ENCODE assay signal across 1 cellular context in the genomic region with DNA sequence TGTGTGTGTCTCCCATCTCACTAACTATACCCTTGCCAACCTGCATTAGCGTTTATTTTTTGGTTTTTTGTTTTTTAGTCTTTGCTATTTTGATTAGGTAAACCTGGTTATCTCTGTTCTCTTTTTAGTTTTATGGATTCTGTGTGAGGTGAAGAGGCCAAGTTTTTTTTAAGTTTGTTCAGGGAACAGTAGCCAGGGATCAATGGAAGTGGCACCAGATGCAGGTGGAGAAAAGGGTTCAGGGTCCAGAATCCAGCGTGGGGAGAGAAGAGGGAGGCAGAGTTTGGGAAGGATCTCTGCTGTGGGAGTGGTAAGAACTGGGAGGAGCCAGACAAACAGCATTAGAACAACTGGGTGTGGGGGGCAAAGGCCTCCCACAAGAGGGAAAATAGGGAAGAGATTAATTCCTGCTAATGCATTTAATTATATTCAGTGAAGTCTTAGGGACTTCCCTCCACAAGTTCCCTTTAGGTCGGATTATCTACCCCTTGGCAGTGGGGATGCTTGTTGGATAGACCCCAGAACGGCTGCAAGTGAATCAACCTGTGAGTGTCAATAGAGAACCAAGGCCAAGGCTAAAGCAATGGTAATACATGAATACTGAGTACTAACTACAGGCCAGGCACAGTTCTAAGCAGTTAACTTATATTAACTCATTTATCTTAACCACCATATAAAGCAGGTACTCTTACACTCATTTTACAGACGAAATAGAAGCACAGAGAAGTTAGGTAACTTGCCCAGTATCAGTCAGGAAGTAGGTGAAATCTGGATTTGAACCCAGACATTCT.
TF ChIP-seq lines count a peak whose summit lies in the region.

No MANE protein-coding gene starts in this region.

TF ChIP-seq in HepG2, 621 proteins besides CTCF, POLR2A, EP300 and RAD21 (continued from another document and continues in another):
- TF ChIP-seq ZBTB49 (CRISPR knock-in tag; IDR thresholded peaks at IDR 0.05; ENCODE audit: borderline replicate concordance) (no peak), ZNF83 (CRISPR knock-in tag; IDR thresholded peaks at IDR 0.05; ENCODE audit: borderline replicate concordance) (no peak), POGK (CRISPR knock-in tag; conservative IDR thresholded peaks at IDR 0.05) (no peak), LBX2 (CRISPR knock-in tag; IDR thresholded peaks at IDR 0.05; ENCODE audit: borderline replicate concordance) (no peak), ZNF274 (CRISPR knock-in tag; IDR thresholded peaks at IDR 0.05) (no peak), ZNF749 (CRISPR knock-in tag; IDR thresholded peaks at IDR 0.05; ENCODE audit: borderline replicate concordance) (no peak), JARID2 (CRISPR knock-in tag; IDR thresholded peaks at IDR 0.05; ENCODE audit: insufficient replicate concordance) (no peak), REL (CRISPR knock-in tag; conservative IDR thresholded peaks at IDR 0.05) (no peak), ATF1 (CRISPR knock-in tag; IDR thresholded peaks at IDR 0.05) (0 out of 2 replicates have a peak, but pooled peaks have one; percentile 56), ZNF24 (IDR thresholded peaks at IDR 0.05) (no peak), ZNF563 (CRISPR knock-in tag; IDR thresholded peaks at IDR 0.05) (no peak), ZNF354B (CRISPR knock-in tag; IDR thresholded peaks at IDR 0.05) (no peak), ZNF296 (CRISPR knock-in tag; conservative IDR thresholded peaks at IDR 0.05) (no peak), PHF8 (CRISPR knock-in tag; IDR thresholded peaks at IDR 0.05) (no peak), ZNF740 (CRISPR knock-in tag; IDR thresholded peaks at IDR 0.05) (no peak), PRPF4 (IDR thresholded peaks at IDR 0.05; ENCODE audit: low read depth, low read length, poor library complexity, severe bottlenecking) (no peak), ZNF609 (CRISPR knock-in tag; IDR thresholded peaks at IDR 0.05; ENCODE audit: borderline replicate concordance) (peak; percentile 78; the same call in 1 of the 2 replicates), ZEB1 (IDR thresholded peaks at IDR 0.05; ENCODE audit: insufficient replicate concordance, low read depth) (peak; percentile 35), ZNF512B (CRISPR knock-in tag; IDR thresholded peaks at IDR 0.05; ENCODE audit: borderline replicate concordance) (no peak), NR2F1 (CRISPR knock-in tag; IDR thresholded peaks at IDR 0.05) (peak; percentile 62 to 67), NRL (CRISPR knock-in tag; IDR thresholded peaks at IDR 0.05; ENCODE audit: borderline replicate concordance) (no peak), KLF12 (CRISPR knock-in tag; IDR thresholded peaks at IDR 0.05; ENCODE audit: borderline replicate concordance) (no peak; the same call in 1 of the 2 replicates), ZNF225 (CRISPR knock-in tag; IDR thresholded peaks at IDR 0.05) (no peak), SAP130 (CRISPR knock-in tag; IDR thresholded peaks at IDR 0.05; ENCODE audit: low read depth) (peak; percentile 56), FOSL2 (CRISPR knock-in tag; IDR thresholded peaks at IDR 0.05) (peak; percentile 23; the same call in 1 of the 2 replicates), KAT2B (IDR thresholded peaks at IDR 0.05; ENCODE audit: borderline replicate concordance, low read depth, low read length) (no peak), ZNF644 (CRISPR knock-in tag; IDR thresholded peaks at IDR 0.05; ENCODE audit: low read depth) (peak; percentile 72; the same call in 1 of the 2 replicates), NAIF1 (CRISPR knock-in tag; IDR thresholded peaks at IDR 0.05; ENCODE audit: borderline replicate concordance) (no peak), NR2F6 (IDR thresholded peaks at IDR 0.05) (peak; percentile 88), NR2F6 (CRISPR knock-in tag; IDR thresholded peaks at IDR 0.05) (peak; percentile 82)
- TF ChIP-seq, protein P1, sequence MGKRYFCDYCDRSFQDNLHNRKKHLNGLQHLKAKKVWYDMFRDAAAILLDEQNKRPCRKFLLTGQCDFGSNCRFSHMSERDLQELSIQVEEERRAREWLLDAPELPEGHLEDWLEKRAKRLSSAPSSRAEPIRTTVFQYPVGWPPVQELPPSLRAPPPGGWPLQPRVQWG (CRISPR knock-in tag; IDR thresholded peaks at IDR 0.05; ENCODE audit: borderline replicate concordance, low read depth): no peak
- TF ChIP-seq, protein P2, sequence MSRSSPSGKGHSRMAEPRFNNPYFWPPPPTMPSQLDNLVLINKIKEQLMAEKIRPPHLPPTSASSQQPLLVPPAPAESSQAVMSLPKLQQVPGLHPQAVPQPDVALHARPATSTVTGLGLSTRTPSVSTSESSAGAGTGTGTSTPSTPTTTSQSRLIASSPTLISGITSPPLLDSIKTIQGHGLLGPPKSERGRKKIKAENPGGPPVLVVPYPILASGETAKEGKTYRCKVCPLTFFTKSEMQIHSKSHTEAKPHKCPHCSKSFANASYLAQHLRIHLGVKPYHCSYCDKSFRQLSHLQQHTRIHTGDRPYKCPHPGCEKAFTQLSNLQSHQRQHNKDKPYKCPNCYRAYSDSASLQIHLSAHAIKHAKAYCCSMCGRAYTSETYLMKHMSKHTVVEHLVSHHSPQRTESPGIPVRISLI (CRISPR knock-in tag; IDR thresholded peaks at IDR 0.05; ENCODE audit: borderline replicate concordance): peak; percentile 96
- TF ChIP-seq, protein P3, sequence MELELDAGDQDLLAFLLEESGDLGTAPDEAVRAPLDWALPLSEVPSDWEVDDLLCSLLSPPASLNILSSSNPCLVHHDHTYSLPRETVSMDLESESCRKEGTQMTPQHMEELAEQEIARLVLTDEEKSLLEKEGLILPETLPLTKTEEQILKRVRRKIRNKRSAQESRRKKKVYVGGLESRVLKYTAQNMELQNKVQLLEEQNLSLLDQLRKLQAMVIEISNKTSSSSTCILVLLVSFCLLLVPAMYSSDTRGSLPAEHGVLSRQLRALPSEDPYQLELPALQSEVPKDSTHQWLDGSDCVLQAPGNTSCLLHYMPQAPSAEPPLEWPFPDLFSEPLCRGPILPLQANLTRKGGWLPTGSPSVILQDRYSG (CRISPR knock-in tag; IDR thresholded peaks at IDR 0.05): no peak
- TF ChIP-seq, protein P4, sequence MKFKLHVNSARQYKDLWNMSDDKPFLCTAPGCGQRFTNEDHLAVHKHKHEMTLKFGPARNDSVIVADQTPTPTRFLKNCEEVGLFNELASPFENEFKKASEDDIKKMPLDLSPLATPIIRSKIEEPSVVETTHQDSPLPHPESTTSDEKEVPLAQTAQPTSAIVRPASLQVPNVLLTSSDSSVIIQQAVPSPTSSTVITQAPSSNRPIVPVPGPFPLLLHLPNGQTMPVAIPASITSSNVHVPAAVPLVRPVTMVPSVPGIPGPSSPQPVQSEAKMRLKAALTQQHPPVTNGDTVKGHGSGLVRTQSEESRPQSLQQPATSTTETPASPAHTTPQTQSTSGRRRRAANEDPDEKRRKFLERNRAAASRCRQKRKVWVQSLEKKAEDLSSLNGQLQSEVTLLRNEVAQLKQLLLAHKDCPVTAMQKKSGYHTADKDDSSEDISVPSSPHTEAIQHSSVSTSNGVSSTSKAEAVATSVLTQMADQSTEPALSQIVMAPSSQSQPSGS (CRISPR knock-in tag; IDR thresholded peaks at IDR 0.05): peak; percentile 17; the same call in 1 of the 2 replicates
- TF ChIP-seq, protein P5, sequence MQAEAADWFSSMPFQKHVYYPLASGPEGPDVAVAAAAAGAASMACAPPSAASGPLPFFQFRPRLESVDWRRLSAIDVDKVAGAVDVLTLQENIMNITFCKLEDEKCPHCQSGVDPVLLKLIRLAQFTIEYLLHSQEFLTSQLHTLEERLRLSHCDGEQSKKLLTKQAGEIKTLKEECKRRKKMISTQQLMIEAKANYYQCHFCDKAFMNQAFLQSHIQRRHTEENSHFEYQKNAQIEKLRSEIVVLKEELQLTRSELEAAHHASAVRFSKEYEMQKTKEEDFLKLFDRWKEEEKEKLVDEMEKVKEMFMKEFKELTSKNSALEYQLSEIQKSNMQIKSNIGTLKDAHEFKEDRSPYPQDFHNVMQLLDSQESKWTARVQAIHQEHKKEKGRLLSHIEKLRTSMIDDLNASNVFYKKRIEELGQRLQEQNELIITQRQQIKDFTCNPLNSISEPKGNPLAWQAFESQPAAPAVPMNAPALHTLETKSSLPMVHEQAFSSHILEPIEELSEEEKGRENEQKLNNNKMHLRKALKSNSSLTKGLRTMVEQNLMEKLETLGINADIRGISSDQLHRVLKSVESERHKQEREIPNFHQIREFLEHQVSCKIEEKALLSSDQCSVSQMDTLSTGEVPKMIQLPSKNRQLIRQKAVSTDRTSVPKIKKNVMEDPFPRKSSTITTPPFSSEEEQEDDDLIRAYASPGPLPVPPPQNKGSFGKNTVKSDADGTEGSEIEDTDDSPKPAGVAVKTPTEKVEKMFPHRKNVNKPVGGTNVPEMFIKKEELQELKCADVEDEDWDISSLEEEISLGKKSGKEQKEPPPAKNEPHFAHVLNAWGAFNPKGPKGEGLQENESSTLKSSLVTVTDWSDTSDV (CRISPR knock-in tag; IDR thresholded peaks at IDR 0.05): no peak
